Comparison of ENCODE assay signal across 8 cellular contexts in genomic region chr20:35284267-35284991, GRCh38. TPM values are rescaled to one million over a fixed set of nuclear protein-coding genes. Genes with fewer than 3 reads are reported as not detected.
A peak's percentile ranks its signal among the peaks of the same experiment; 100 is the strongest.
DNase-seq lines count a peak whose midpoint lies in the region; ATAC-seq and FAIRE-seq lines count a peak whose summit lies in the region.

Gene EIF6 (minus strand): TSS chr20:35284772. CDS start chr20:35284487, 285 bp downstream.

- peak within 1 kb of the TSS; percentile 64 for H3K27ac ChIP-seq in SJCRH30
- peak within 1 kb of the TSS; percentile 62 for H3K27ac ChIP-seq in subcutaneous abdominal adipose tissue (ENCODE audit: low read depth, low read length)

- H3K4me1 ChIP-seq in SJCRH30 (peaks cover 3% of the 10 kb centered on the region; the same call in 1 of the 2 replicates), neuron (ENCODE audit: insufficient read depth, low read length) (peaks cover 12% of the 10 kb centered on the region), subcutaneous abdominal adipose tissue (ENCODE audit: control insufficient read depth in 5 of 5, insufficient read depth in 5 of 5, low read length in 5 of 5) (peaks cover 0 to 19% (median 18%) of the 10 kb centered on the region in 5 donors)

- H3K36me3 ChIP-seq in SJCRH30 = peaks cover 37% of the 10 kb centered on the region
- H3K36me3 ChIP-seq in neuron (ENCODE audit: insufficient read depth, low read length) = peaks cover 20% of the 10 kb centered on the region
- peaks cover 0 to 19% (median 14%) of the 10 kb centered on the region in 5 donors for H3K36me3 ChIP-seq in subcutaneous abdominal adipose tissue (ENCODE audit: control insufficient read depth in 5 of 5, insufficient read depth in 5 of 5, low read length in 5 of 5)

- peak within 1 kb of the TSS; percentile 89 to 97 (median 93) for H3K9ac ChIP-seq in subcutaneous abdominal adipose tissue (ENCODE audit: low read length in 5 of 5)

- no peaks in the 10 kb centered on the region for H3K9me3 ChIP-seq in SJCRH30 (replicated peaks)
- H3K9me3 ChIP-seq in neuron (ENCODE audit: low read length) = no peaks in the 10 kb centered on the region
- no peaks in the 10 kb centered on the region for H3K9me3 ChIP-seq in subcutaneous abdominal adipose tissue (ENCODE audit: control insufficient read depth in 5 of 5, low read length in 5 of 5)

- peak; percentile 74 for ATAC-seq in GM21723 (IDR thresholded peaks at IDR 0.05; ENCODE audit: unreplicated experiment)

- H3K27me3 ChIP-seq in SJCRH30 = no peaks in the 10 kb centered on the region
- no peaks in the 10 kb centered on the region for H3K27me3 ChIP-seq in neuron (ENCODE audit: insufficient read depth, low read length)
- H3K27me3 ChIP-seq in subcutaneous abdominal adipose tissue (ENCODE audit: control insufficient read depth in 5 of 5, insufficient read depth in 4 of 5, low read length in 5 of 5) = peaks cover 0 to 9% (median 0%) of the 10 kb centered on the region in 5 donors

- DNase-seq in DMS153 (lab: John Stamatoyannopoulos, UW) = peak; percentile 85
- peak; percentile 95 for DNase-seq in M059J (ENCODE audit: low read depth)
- peak; percentile 95 to 97 for DNase-seq in SJCRH30
- peak; percentile 37 to 46 (median 43) for DNase-seq in activated naive CD4-positive, alpha-beta T cell (lab: John Stamatoyannopoulos, UW)
- DNase-seq in frontal cortex (ENCODE audit: low spot score in 2 of 2) = peak; percentile 77 to 88

- H2AFZ ChIP-seq in neuron (ENCODE audit: low read depth, low read length) = peak within 1 kb of the TSS; percentile 38

- no peak for FAIRE-seq in frontal cortex (lab: Jason Lieb, UNC)

- H3K4me3 ChIP-seq in SJCRH30 = peak within 1 kb of the TSS; percentile 88
- H3K4me3 ChIP-seq in neuron (ENCODE audit: low read length) = peak within 1 kb of the TSS; percentile 93
- H3K4me3 ChIP-seq in subcutaneous abdominal adipose tissue (ENCODE audit: low read depth in 1 of 5, low read length in 5 of 5) = peak within 1 kb of the TSS; percentile 84 to 94 (median 90)

RNA-seq across cellular contexts. Expression of gene EIF6, which starts in this region (rescaled TPM):
- total RNA-seq in M059J (2014; rRNA removed; shearing (Covaris generic)) = 303 and 313 TPM in 2 replicates
- total RNA-seq in SJCRH30 (2014; rRNA removed; shearing (Covaris generic)) = 142 and 157 TPM in 2 replicates
- total RNA-seq in frontal cortex = 71.7 TPM

Comparison
In these comparisons a context has a peak if more than half of its experiments do, and no peak if none do; other contexts are left out.
1. Peak in every context shown above with its lines: DNase-seq, ATAC-seq, H3K4me3 ChIP-seq and H3K27ac ChIP-seq.
2. DNase-seq: peak in every context shown above with its lines; median percentile 96 in SJCRH30; 95 in M059J; 85 in DMS153; 82 in frontal cortex; 43 in activated naive CD4-positive, alpha-beta T cell.